1 cellular context compared by ENCODE assay signal in genomic region chr3:16994842-16995535, GRCh38.
TF ChIP-seq lines count a peak whose summit lies in the region.

No MANE protein-coding gene starts in this region.

TF ChIP-seq in K562, 482 proteins besides CTCF, POLR2A, EP300 and RAD21 (continued from another document):
- TF ChIP-seq CEBPZ (IDR thresholded peaks at IDR 0.05; ENCODE audit: borderline replicate concordance, low read depth, low read length) (no peak), MAFF (IDR thresholded peaks at IDR 0.05; ENCODE audit: low read length) (no peak), TFE3 (CRISPR knock-in tag; IDR thresholded peaks at IDR 0.05) (no peak), ASH1L (IDR thresholded peaks at IDR 0.05; ENCODE audit: borderline replicate concordance, low read depth, partially characterized antibody) (no peak), KLF6 (CRISPR knock-in tag; IDR thresholded peaks at IDR 0.05; ENCODE audit: borderline replicate concordance) (no peak), ZBTB9 (CRISPR knock-in tag; IDR thresholded peaks at IDR 0.05) (no peak)
